Comparison of ENCODE assay signal across 8 cellular contexts in the genomic region with DNA sequence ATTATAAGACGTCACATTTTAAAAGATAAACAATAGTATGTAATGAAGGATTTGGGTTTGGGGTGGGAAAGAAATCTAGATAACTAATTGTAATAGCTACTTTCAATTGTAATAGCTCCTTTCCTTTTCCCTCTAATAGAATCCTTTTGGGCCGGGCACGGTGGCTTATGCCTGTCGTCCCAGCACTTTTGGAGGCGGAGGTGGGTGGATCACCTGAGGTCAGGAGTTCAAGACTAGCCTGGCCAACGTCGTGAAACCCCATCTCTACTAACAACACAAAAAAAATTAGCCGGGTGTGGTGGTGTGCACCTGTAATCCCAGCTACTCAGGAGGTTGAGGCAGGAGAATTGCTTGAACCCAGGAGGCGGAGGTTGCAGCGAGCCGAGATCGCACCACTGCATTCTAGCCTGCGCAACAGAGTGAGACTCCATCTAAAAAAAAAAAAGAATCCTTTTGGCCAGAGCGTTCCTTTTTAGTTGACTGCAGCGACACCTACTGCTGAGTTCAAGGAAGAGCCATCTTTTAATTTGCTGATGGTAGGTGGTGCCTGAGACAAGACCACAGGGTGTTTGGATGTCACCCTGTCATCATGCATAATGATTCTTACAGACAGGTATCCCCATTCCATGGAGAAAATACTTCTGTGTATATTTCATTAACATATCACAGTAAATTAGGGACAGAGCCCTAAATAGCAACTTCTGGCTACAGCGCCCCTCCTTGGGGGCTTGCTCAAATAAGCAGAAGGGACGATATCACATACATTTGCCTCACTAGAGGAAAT.
DNase-seq lines count a peak whose midpoint lies in the region; ATAC-seq and TF ChIP-seq lines count a peak whose summit lies in the region.

No MANE protein-coding gene starts in this region.

- no peak overlapping the region for H2AFZ ChIP-seq in DND-41 (ENCODE audit: low read depth, low read length)
- H2AFZ ChIP-seq in KMS-11 (ENCODE audit: low read depth), result peak overlapping the region; percentile 30; the same call in 1 of the 2 replicates
- H2AFZ ChIP-seq in OCI-LY7 (ENCODE audit: low read length), result no peak overlapping the region

- ATAC-seq in DND-41 (ENCODE audit: insufficient read depth, low read depth) (peak; percentile 77), GM21619 (IDR thresholded peaks at IDR 0.05; ENCODE audit: unreplicated experiment) (peak; percentile 78), left ventricle myocardium superior (peak; percentile 70)

- POLR2A ChIA-PET in OCI-LY7 (lab: Charles Lee), result no interaction called here

- H4K20me1 ChIP-seq in DND-41 (ENCODE audit: insufficient read depth, low read length) (no peaks in the 10 kb centered on the region), KMS-11 (ENCODE audit: insufficient read depth) (no peaks in the 10 kb centered on the region), OCI-LY7 (ENCODE audit: insufficient read depth, low read length) (no peaks in the 10 kb centered on the region)

- H3K9ac ChIP-seq in DND-41 (ENCODE audit: low read depth, low read length), result no peak overlapping the region
- H3K9ac ChIP-seq in KMS-11, result no peak overlapping the region

- intact Hi-C loops in OCI-LY7 (cut with micrococcal nuclease; ENCODE audit: unreplicated experiment) (loop anchor here (2.0 kb wide), 1 partner anchor 586 kb away; no protein-coding TSS in a partner anchor), left ventricle myocardium superior (cut with micrococcal nuclease) (loop anchor here (5.0 kb wide), 1 partner anchor 585 kb away; no protein-coding TSS in a partner anchor)

- H3K27me3 Mint-ChIP-seq in activated naive CD8-positive, alpha-beta T cell treated with anti-CD3 and anti-CD28 coated beads for 36 hours, result peaks cover 20% of the 10 kb centered on the region

- no peaks in the 10 kb centered on the region for H3K9me2 ChIP-seq in OCI-LY7 (ENCODE audit: insufficient read depth, low read length)

- no peak overlapping the region for H3K4me2 ChIP-seq in DND-41 (ENCODE audit: insufficient read depth, low read length)
- no peak overlapping the region for H3K4me2 ChIP-seq in KMS-11
- H3K4me2 ChIP-seq in OCI-LY7 (ENCODE audit: low read length), result no peak overlapping the region

- H3K4me1 ChIP-seq in DND-41 (ENCODE audit: insufficient read depth, low read length) (no peaks in the 10 kb centered on the region), KMS-11 (ENCODE audit: low read depth, poor library complexity, severe bottlenecking) (no peaks in the 10 kb centered on the region), OCI-LY7 (ENCODE audit: insufficient read depth, low read length, poor library complexity, severe bottlenecking) (no peaks in the 10 kb centered on the region)

- no peak overlapping the region for H3K27ac Mint-ChIP-seq in activated naive CD8-positive, alpha-beta T cell treated with anti-CD3 and anti-CD28 coated beads for 36 hours

- H3K27me3 ChIP-seq in DND-41 (ENCODE audit: insufficient read depth, low read length, poor library complexity) (peaks cover 3% of the 10 kb centered on the region), KMS-11 (ENCODE audit: insufficient read depth, low read depth) (no peaks in the 10 kb centered on the region)

- H3K36me3 Mint-ChIP-seq in activated naive CD8-positive, alpha-beta T cell treated with anti-CD3 and anti-CD28 coated beads for 36 hours, result no peaks in the 10 kb centered on the region

- TF ChIP-seq CTCF in DND-41 (IDR thresholded peaks at IDR 0.05; ENCODE audit: borderline replicate concordance, extremely low read depth, low read length, poor library complexity, severe bottlenecking) (peak; percentile 80), KMS-11 (conservative IDR thresholded peaks at IDR 0.05; ENCODE audit: low read depth, low read length) (peak; percentile 61), OCI-LY7 (conservative IDR thresholded peaks at IDR 0.05; ENCODE audit: low read length) (peak; percentile 82)

- no peak overlapping the region for H3K27ac ChIP-seq in DND-41 (ENCODE audit: low read length)
- H3K27ac ChIP-seq in KMS-11, result no peak overlapping the region
- no peak overlapping the region for H3K27ac ChIP-seq in OCI-LY7 (ENCODE audit: low read depth, low read length, poor library complexity, severe bottlenecking)

- H3K9me3 ChIP-seq in DND-41 (ENCODE audit: insufficient read depth, low read length, severe bottlenecking) (no peaks in the 10 kb centered on the region), OCI-LY7 (ENCODE audit: low read length) (no peaks in the 10 kb centered on the region)

- DNase-seq in DND-41 (peak; percentile 60), OCI-LY7 (ENCODE audit: low spot score) (peak; percentile 57), left ventricle myocardium superior (no peak), retina (peak; percentile 70), T1000 (lab: John Stamatoyannopoulos, UW) (no peak)
- peak; percentile 41 for DNase-seq in activated naive CD8-positive, alpha-beta T cell treated with anti-CD3 and anti-CD28 coated beads for 36 hours

- no peaks in the 10 kb centered on the region for H3K4me1 Mint-ChIP-seq in activated naive CD8-positive, alpha-beta T cell treated with anti-CD3 and anti-CD28 coated beads for 36 hours

- H3K4me3 ChIP-seq in DND-41 (ENCODE audit: low read depth in 1 of 2, low read length in 2 of 2) (no peak overlapping the region), KMS-11 (IDR thresholded peaks at IDR 0.05; ENCODE audit: insufficient read depth, low read depth, low read length) (no peak overlapping the region), OCI-LY7 (ENCODE audit: low read depth, low read length, poor library complexity, severe bottlenecking) (no peak overlapping the region)

- H3K36me3 ChIP-seq in DND-41 (ENCODE audit: insufficient read depth, low read length) (no peaks in the 10 kb centered on the region), KMS-11 (ENCODE audit: insufficient read depth) (no peaks in the 10 kb centered on the region), OCI-LY7 (ENCODE audit: insufficient read depth, low read length) (no peaks in the 10 kb centered on the region)

- CTCF ChIA-PET in OCI-LY7 (lab: Charles Lee; ENCODE audit: unreplicated experiment), result interaction anchor here (1.0 kb wide), 1 partner anchor 9 kb away, joined by 5 read pairs; no protein-coding TSS in a partner anchor

- no peak overlapping the region for H3K4me3 Mint-ChIP-seq in activated naive CD8-positive, alpha-beta T cell treated with anti-CD3 and anti-CD28 coated beads for 36 hours

- no peaks in the 10 kb centered on the region for H3K9me3 Mint-ChIP-seq in activated naive CD8-positive, alpha-beta T cell treated with anti-CD3 and anti-CD28 coated beads for 36 hours

- no TSS peak for BruUV-seq in OCI-LY7 (replicated peaks; lab: Mats Ljungman, UMichigan)

- H3K79me2 ChIP-seq in DND-41 (ENCODE audit: insufficient read depth, low read length) (no peaks in the 10 kb centered on the region), KMS-11 (ENCODE audit: insufficient read depth, low read depth) (no peaks in the 10 kb centered on the region), OCI-LY7 (ENCODE audit: insufficient read depth, low read depth, low read length) (no peaks in the 10 kb centered on the region)

Comparison
In these comparisons a context has a peak if more than half of its experiments do, and no peak if none do; other contexts are left out.
1. DNase-seq: peak in DND-41 (single experiment), OCI-LY7 (single experiment), activated naive CD8-positive, alpha-beta T cell treated with anti-CD3 and anti-CD28 coated beads for 36 hours (single experiment) and retina (single experiment); none in left ventricle myocardium superior (single experiment) and T1000 (single experiment).
2. Peak in every context shown above with its lines, with median percentiles within 50 percentile points of each other: ATAC-seq and CTCF ChIP-seq.